1 cellular context compared by ENCODE assay signal in the genomic region with DNA sequence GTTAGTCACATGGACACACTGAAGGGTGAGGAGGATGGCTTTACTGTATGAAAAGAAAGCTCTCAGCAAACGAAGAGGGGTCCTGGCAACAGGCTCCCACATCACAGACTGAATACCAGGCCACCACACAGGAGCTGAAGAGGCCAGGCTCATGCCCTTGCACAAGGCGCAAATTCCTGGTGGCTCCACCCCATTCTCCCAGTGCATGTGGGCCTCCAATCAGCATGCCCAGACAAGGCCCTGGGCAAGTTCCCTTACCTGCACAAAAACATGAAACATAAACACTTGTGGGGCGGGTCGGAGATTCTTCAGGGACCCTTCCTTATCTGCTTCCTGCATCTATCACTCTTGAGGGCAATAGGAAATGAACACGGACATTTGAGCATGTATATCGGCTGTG.
TF ChIP-seq lines count a peak whose summit lies in the region.

No MANE protein-coding gene starts in this region.

TF ChIP-seq in WTC11, 78 proteins besides CTCF, POLR2A, EP300 and RAD21 (continued from another document):
- TF ChIP-seq NR2C2 (CRISPR knock-in tag; IDR thresholded peaks at IDR 0.05), result no peak
- no peak for TF ChIP-seq ESRRA (CRISPR knock-in tag; IDR thresholded peaks at IDR 0.05; ENCODE audit: borderline replicate concordance)
- TF ChIP-seq NFE2L1 (CRISPR knock-in tag; IDR thresholded peaks at IDR 0.05), result no peak
- TF ChIP-seq, protein P1, sequence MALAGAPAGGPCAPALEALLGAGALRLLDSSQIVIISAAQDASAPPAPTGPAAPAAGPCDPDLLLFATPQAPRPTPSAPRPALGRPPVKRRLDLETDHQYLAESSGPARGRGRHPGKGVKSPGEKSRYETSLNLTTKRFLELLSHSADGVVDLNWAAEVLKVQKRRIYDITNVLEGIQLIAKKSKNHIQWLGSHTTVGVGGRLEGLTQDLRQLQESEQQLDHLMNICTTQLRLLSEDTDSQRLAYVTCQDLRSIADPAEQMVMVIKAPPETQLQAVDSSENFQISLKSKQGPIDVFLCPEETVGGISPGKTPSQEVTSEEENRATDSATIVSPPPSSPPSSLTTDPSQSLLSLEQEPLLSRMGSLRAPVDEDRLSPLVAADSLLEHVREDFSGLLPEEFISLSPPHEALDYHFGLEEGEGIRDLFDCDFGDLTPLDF (CRISPR knock-in tag; IDR thresholded peaks at IDR 0.05), result no peak
- TF ChIP-seq SP1 (CRISPR knock-in tag; conservative IDR thresholded peaks at IDR 0.05), result no peak
- TF ChIP-seq, protein P2, sequence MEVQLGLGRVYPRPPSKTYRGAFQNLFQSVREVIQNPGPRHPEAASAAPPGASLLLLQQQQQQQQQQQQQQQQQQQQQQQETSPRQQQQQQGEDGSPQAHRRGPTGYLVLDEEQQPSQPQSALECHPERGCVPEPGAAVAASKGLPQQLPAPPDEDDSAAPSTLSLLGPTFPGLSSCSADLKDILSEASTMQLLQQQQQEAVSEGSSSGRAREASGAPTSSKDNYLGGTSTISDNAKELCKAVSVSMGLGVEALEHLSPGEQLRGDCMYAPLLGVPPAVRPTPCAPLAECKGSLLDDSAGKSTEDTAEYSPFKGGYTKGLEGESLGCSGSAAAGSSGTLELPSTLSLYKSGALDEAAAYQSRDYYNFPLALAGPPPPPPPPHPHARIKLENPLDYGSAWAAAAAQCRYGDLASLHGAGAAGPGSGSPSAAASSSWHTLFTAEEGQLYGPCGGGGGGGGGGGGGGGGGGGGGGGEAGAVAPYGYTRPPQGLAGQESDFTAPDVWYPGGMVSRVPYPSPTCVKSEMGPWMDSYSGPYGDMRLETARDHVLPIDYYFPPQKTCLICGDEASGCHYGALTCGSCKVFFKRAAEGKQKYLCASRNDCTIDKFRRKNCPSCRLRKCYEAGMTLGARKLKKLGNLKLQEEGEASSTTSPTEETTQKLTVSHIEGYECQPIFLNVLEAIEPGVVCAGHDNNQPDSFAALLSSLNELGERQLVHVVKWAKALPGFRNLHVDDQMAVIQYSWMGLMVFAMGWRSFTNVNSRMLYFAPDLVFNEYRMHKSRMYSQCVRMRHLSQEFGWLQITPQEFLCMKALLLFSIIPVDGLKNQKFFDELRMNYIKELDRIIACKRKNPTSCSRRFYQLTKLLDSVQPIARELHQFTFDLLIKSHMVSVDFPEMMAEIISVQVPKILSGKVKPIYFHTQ (CRISPR knock-in tag; IDR thresholded peaks at IDR 0.05), result no peak
- no peak for TF ChIP-seq NFATC4 (CRISPR knock-in tag; IDR thresholded peaks at IDR 0.05)
- no peak for TF ChIP-seq MYBL2 (CRISPR knock-in tag; IDR thresholded peaks at IDR 0.05)
- no peak for TF ChIP-seq NR3C1 (CRISPR knock-in tag; conservative IDR thresholded peaks at IDR 0.05; ENCODE audit: low read depth)
- no peak for TF ChIP-seq NR1H2 (CRISPR knock-in tag; IDR thresholded peaks at IDR 0.05)
TF ChIP-seq in WTC11: peak in this region for 0.
